ENCODE assay signal across 8 cellular contexts in the genomic region with DNA sequence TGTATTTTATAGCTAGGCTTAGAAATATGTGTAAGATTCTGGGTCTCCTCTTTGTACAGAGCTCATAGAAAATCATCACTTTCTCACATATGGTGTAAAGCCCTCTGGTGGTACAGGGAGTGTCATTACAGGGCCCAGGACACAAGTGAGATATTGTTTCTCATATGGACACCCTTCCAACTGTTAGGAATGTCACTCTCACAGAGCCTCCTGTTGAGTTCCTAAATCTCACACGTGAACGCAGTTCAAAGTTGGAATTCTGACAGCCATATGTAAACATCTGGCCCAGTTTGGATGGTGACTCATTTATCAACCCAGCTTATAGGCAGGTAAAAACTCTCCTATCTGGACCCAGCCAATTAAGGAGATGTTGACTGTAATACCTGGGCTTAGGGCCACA. TPM values are rescaled to one million over a fixed set of nuclear protein-coding genes. Genes with fewer than 3 reads are reported as not detected.
A peak's percentile ranks its signal among the peaks of the same experiment; 100 is the strongest.
DNase-seq lines count a peak whose midpoint lies in the region; ATAC-seq and TF ChIP-seq lines count a peak whose summit lies in the region.

No MANE protein-coding gene starts in this region.

- DNase-seq in CD14-positive monocyte (ENCODE audit: low spot score) (no peak), HFFc6 (peak; percentile 7), WERI-Rb-1 (peak; percentile 15), GM20000 (ENCODE audit: low spot score) (no peak), mesenteric fat pad (ENCODE audit: low spot score) (no peak)

- 55% methylated on average over 2 of the region's 2 CpGs for WGBS in liver

- H3K4me3 Mint-ChIP-seq in CD14-positive monocyte, result no peak overlapping the region
- H3K4me3 Mint-ChIP-seq in HFFc6, result no peak overlapping the region

- H3K9me3 Mint-ChIP-seq in CD14-positive monocyte (peaks cover 0 to 8% (median 6%) of the 10 kb centered on the region in 7 donors), HFFc6 (peaks cover 7% of the 10 kb centered on the region; the same call in 1 of the 2 replicates)

- ATAC-seq in HG03439 (IDR thresholded peaks at IDR 0.05; ENCODE audit: unreplicated experiment) (no peak), HG03039 (IDR thresholded peaks at IDR 0.05; ENCODE audit: unreplicated experiment) (no peak)

- H3K27me3 ChIP-seq in WERI-Rb-1 (ENCODE audit: insufficient read depth, low read depth, severe bottlenecking) (no peaks in the 10 kb centered on the region), liver (ENCODE audit: control insufficient read depth in 4 of 4, insufficient read depth in 4 of 4, low read length in 3 of 4) (no peaks in the 10 kb centered on the region)

- H3K27ac ChIP-seq in WERI-Rb-1 (no peak overlapping the region), liver (ENCODE audit: low read depth in 1 of 2, low read length in 2 of 2) (no peak overlapping the region)

- no peak overlapping the region for H3K9ac ChIP-seq in liver (ENCODE audit: low read depth in 1 of 2, low read length in 2 of 2)

- H3K4me1 ChIP-seq in liver (ENCODE audit: control insufficient read depth in 4 of 4, insufficient read depth in 4 of 4, low read length in 3 of 4), result peaks cover 0 to 10% (median 1%) of the 10 kb centered on the region in 4 donors

- no peaks in the 10 kb centered on the region for H3K27me3 Mint-ChIP-seq in CD14-positive monocyte (ENCODE audit: low read depth in 3 of 3)
- no peaks in the 10 kb centered on the region for H3K27me3 Mint-ChIP-seq in HFFc6 (ENCODE audit: insufficient read depth)

- intact Hi-C loops in CD14-positive monocyte (cut with micrococcal nuclease), result no loop called here

- no peaks in the 10 kb centered on the region for H3K4me1 Mint-ChIP-seq in CD14-positive monocyte
- H3K4me1 Mint-ChIP-seq in HFFc6 (ENCODE audit: low read depth), result no peaks in the 10 kb centered on the region

- H3K9me3 ChIP-seq in WERI-Rb-1 (ENCODE audit: severe bottlenecking), result no peaks in the 10 kb centered on the region
- no peaks in the 10 kb centered on the region for H3K9me3 ChIP-seq in liver (ENCODE audit: control insufficient read depth in 4 of 4, low read length in 3 of 4)

- peak; percentile 23 for TF ChIP-seq CTCF in CD14-positive monocyte (IDR thresholded peaks at IDR 0.05)
- peak; percentile 71 for TF ChIP-seq CTCF in HFFc6 (IDR thresholded peaks at IDR 0.05)
- peak; percentile 62 for TF ChIP-seq CTCF in WERI-Rb-1 (IDR thresholded peaks at IDR 0.05; ENCODE audit: low read depth, low read length)
- TF ChIP-seq CTCF in liver (IDR thresholded peaks at IDR 0.05; ENCODE audit: low read depth, low read length, missing input control), result peak; percentile 49
- no peak for TF ChIP-seq CTCF in GM20000 (IDR thresholded peaks at IDR 0.05; ENCODE audit: extremely low read depth, missing control alignments)

- TF ChIP-seq RAD21 in liver (IDR thresholded peaks at IDR 0.05), result peak in 1 of 2 donors; percentile 51

- H3K36me3 ChIP-seq in WERI-Rb-1, result no peaks in the 10 kb centered on the region
- H3K36me3 ChIP-seq in liver (ENCODE audit: control insufficient read depth in 4 of 4, insufficient read depth in 3 of 4, low read depth in 1 of 4, low read length in 3 of 4), result no peaks in the 10 kb centered on the region

- H3K4me3 ChIP-seq in WERI-Rb-1 (ENCODE audit: low read depth, low read length) (no peak overlapping the region), liver (ENCODE audit: low read depth in 1 of 3, low read length in 3 of 3) (no peak overlapping the region)

- H3K27ac Mint-ChIP-seq in CD14-positive monocyte (no peak overlapping the region), HFFc6 (no peak overlapping the region)

- H3K36me3 Mint-ChIP-seq in CD14-positive monocyte (no peaks in the 10 kb centered on the region), HFFc6 (ENCODE audit: low read depth) (no peaks in the 10 kb centered on the region)

TF ChIP-seq in liver, 16 proteins besides CTCF, POLR2A, EP300 and RAD21:
- TF ChIP-seq, protein P1, sequence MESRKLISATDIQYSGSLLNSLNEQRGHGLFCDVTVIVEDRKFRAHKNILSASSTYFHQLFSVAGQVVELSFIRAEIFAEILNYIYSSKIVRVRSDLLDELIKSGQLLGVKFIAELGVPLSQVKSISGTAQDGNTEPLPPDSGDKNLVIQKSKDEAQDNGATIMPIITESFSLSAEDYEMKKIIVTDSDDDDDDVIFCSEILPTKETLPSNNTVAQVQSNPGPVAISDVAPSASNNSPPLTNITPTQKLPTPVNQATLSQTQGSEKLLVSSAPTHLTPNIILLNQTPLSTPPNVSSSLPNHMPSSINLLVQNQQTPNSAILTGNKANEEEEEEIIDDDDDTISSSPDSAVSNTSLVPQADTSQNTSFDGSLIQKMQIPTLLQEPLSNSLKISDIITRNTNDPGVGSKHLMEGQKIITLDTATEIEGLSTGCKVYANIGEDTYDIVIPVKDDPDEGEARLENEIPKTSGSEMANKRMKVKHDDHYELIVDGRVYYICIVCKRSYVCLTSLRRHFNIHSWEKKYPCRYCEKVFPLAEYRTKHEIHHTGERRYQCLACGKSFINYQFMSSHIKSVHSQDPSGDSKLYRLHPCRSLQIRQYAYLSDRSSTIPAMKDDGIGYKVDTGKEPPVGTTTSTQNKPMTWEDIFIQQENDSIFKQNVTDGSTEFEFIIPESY (IDR thresholded peaks at IDR 0.05), result no peak
- TF ChIP-seq NR2F2 (IDR thresholded peaks at IDR 0.05) (no peak), TAF1 (conservative IDR thresholded peaks at IDR 0.05) (no peak), JUND (IDR thresholded peaks at IDR 0.05) (no peak), SP1 (IDR thresholded peaks at IDR 0.05) (no peak), FOXA1 (IDR thresholded peaks at IDR 0.05) (no peak), RXRA (IDR thresholded peaks at IDR 0.05) (no peak), GABPA (IDR thresholded peaks at IDR 0.05 in 1 of 2, conservative IDR thresholded peaks at IDR 0.05 in 1 of 2) (no peak), EGR1 (IDR thresholded peaks at IDR 0.05; ENCODE audit: low read depth in 2 of 2) (no peak), FOXA2 (IDR thresholded peaks at IDR 0.05) (no peak), HNF4G (IDR thresholded peaks at IDR 0.05) (no peak), YY1 (IDR thresholded peaks at IDR 0.05) (no peak), HNF4A (conservative IDR thresholded peaks at IDR 0.05) (no peak)
- TF ChIP-seq, protein P2, sequence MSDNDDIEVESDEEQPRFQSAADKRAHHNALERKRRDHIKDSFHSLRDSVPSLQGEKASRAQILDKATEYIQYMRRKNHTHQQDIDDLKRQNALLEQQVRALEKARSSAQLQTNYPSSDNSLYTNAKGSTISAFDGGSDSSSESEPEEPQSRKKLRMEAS (IDR thresholded peaks at IDR 0.05), result no peak
- TF ChIP-seq, protein P3, sequence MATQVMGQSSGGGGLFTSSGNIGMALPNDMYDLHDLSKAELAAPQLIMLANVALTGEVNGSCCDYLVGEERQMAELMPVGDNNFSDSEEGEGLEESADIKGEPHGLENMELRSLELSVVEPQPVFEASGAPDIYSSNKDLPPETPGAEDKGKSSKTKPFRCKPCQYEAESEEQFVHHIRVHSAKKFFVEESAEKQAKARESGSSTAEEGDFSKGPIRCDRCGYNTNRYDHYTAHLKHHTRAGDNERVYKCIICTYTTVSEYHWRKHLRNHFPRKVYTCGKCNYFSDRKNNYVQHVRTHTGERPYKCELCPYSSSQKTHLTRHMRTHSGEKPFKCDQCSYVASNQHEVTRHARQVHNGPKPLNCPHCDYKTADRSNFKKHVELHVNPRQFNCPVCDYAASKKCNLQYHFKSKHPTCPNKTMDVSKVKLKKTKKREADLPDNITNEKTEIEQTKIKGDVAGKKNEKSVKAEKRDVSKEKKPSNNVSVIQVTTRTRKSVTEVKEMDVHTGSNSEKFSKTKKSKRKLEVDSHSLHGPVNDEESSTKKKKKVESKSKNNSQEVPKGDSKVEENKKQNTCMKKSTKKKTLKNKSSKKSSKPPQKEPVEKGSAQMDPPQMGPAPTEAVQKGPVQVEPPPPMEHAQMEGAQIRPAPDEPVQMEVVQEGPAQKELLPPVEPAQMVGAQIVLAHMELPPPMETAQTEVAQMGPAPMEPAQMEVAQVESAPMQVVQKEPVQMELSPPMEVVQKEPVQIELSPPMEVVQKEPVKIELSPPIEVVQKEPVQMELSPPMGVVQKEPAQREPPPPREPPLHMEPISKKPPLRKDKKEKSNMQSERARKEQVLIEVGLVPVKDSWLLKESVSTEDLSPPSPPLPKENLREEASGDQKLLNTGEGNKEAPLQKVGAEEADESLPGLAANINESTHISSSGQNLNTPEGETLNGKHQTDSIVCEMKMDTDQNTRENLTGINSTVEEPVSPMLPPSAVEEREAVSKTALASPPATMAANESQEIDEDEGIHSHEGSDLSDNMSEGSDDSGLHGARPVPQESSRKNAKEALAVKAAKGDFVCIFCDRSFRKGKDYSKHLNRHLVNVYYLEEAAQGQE (IDR thresholded peaks at IDR 0.05), result no peak
- TF ChIP-seq, protein P4, sequence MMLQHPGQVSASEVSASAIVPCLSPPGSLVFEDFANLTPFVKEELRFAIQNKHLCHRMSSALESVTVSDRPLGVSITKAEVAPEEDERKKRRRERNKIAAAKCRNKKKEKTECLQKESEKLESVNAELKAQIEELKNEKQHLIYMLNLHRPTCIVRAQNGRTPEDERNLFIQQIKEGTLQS (IDR thresholded peaks at IDR 0.05), result no peak

RNA-seq across cellular contexts. Expression of a gene that starts 35.4 kb away (rescaled TPM):
- polyA plus RNA-seq in CD14-positive monocyte (under 1 TPM; 0.44 to 0.89 TPM), liver (1 to 10 TPM in 1 of 2 donors, under 1 TPM in 1; 0.60 to 1.0 TPM)
- total RNA-seq in HFFc6 (2021; fragmentation: NEBNext Ultra II Directional; extraction: Animal tissue kit (Norgen Biotek cat#: 25700)), result 1 to 10 TPM; 2.5 to 3.9 (median 3.4) TPM
- total RNA-seq in liver (1 to 10 TPM; 1.7 to 4.9 TPM), mesenteric fat pad (4.0 TPM)

Comparison
In these comparisons a context has a peak if more than half of its experiments do, and no peak if none do; other contexts are left out.
1. DNase-seq: peak in HFFc6 (single experiment) and WERI-Rb-1 (single experiment); none in CD14-positive monocyte (single experiment), GM20000 (single experiment) and mesenteric fat pad (single experiment).